ENCODE assay signal across 10 cellular contexts in genomic region chr3:45988100-45988761, GRCh38. TPM values are rescaled to one million over a fixed set of nuclear protein-coding genes. Genes with fewer than 3 reads are reported as not detected.
DNase-seq lines count a peak whose midpoint lies in the region; ATAC-seq and TF ChIP-seq lines count a peak whose summit lies in the region.
"Had no signal": no experiment of that assay in that cellular context is flagged by ENCODE, and none has a peak within 500 bp of the region (broad histone marks: within the 10 kb centered on the region; RNA-seq: fewer than 3 reads in every experiment).

No MANE protein-coding gene starts in this region.

- H3K36me3 ChIP-seq in ACC112 (ENCODE audit: insufficient read depth, low read length): 0 out of 2 replicates have a peak, but pooled peaks cover 3% of the 10 kb centered on the region

- H3K27me3 ChIP-seq in ACC112 (ENCODE audit: insufficient read depth, low read length) (no peaks in the 10 kb centered on the region), dorsolateral prefrontal cortex (no peaks in the 10 kb centered on the region)

- no peak for TF ChIP-seq CTCF in dorsolateral prefrontal cortex (IDR thresholded peaks at IDR 0.05 in 54 of 56, conservative IDR thresholded peaks at IDR 0.05 in 2 of 56; ENCODE audit: low read depth in 1 of 56, partially characterized antibody in 56 of 56)
- TF ChIP-seq CTCF in osteocyte (IDR thresholded peaks at IDR 0.05): no peak

- peak overlapping the region; percentile 16 for H3K27ac Mint-ChIP-seq in osteocyte (ENCODE audit: unreplicated experiment)

- H3K4me1 Mint-ChIP-seq in osteocyte (ENCODE audit: unreplicated experiment): peaks cover 26% of the 10 kb centered on the region

- no peaks in the 10 kb centered on the region for H3K9me3 Mint-ChIP-seq in osteocyte (ENCODE audit: unreplicated experiment)

- H3K36me3 Mint-ChIP-seq in osteocyte (ENCODE audit: unreplicated experiment): peaks cover 9% of the 10 kb centered on the region

- no peak overlapping the region for H3K4me3 Mint-ChIP-seq in osteocyte (ENCODE audit: unreplicated experiment)

- ATAC-seq in GM21447 (IDR thresholded peaks at IDR 0.05; ENCODE audit: unreplicated experiment) (no peak), GM21423 (IDR thresholded peaks at IDR 0.05; ENCODE audit: unreplicated experiment) (no peak)

- DNase-seq in NOMO-1 treated with DMSO at 0.1 percent for 48 hours (lab: John Stamatoyannopoulos, UW; ENCODE audit: unreplicated experiment): peak; percentile 75
- no peak for DNase-seq in dorsolateral prefrontal cortex
- DNase-seq in osteocyte (ENCODE audit: extremely low spot score, unreplicated experiment): no peak
- no peak for DNase-seq in GM03348 (ENCODE audit: low spot score)
- no peak for DNase-seq in DMS153 (lab: John Stamatoyannopoulos, UW)
- DNase-seq: Calu3, NCI-H1436 had no signal

- peak overlapping the region; percentile 55 for H3K27ac ChIP-seq in ACC112 (ENCODE audit: low read depth, low read length)
- peak overlapping the region in 58 of 59 donors; percentile 8 to 92 (median 80) for H3K27ac ChIP-seq in dorsolateral prefrontal cortex

- H3K79me2 ChIP-seq in ACC112 (ENCODE audit: control insufficient read depth, insufficient read depth, low read length, unreplicated experiment): peaks cover 35% of the 10 kb centered on the region

- H3K4me3 ChIP-seq in ACC112 (ENCODE audit: low read depth, low read length) (no peak overlapping the region), dorsolateral prefrontal cortex (peak overlapping the region in 8 of 59 donors; percentile 6 to 31 (median 20))

- peaks cover 45% of the 10 kb centered on the region for H3K4me1 ChIP-seq in ACC112 (ENCODE audit: control insufficient read depth, insufficient read depth, low read length, unreplicated experiment)

- no peak overlapping the region for H2AFZ ChIP-seq in ACC112 (ENCODE audit: low read length, unreplicated experiment)

- intact Hi-C loops in dorsolateral prefrontal cortex (cut with DNase I): no loop called here

- H3K27me3 Mint-ChIP-seq in osteocyte (ENCODE audit: unreplicated experiment): no peaks in the 10 kb centered on the region

RNA-seq across cellular contexts. Expression of gene FYCO1, which starts 7.4 kb away (rescaled TPM):
- 10 to 100 TPM in 110 of 120 experiments, 1 to 10 TPM in 10; 7.9 to 24.8 (median 13.3) TPM for total RNA-seq in dorsolateral prefrontal cortex
- 31.8 and 35.0 TPM in 2 replicates for total RNA-seq in osteocyte

RNA-seq across cellular contexts. Expression of gene XCR1, which starts 39.1 kb away (rescaled TPM):
- total RNA-seq in dorsolateral prefrontal cortex: under 1 TPM in 2 of 120 experiments, not detected in 118; 0.08 to 0.15 TPM
- not detected in 2 replicates for total RNA-seq in osteocyte
- total RNA-seq: Calu3 had no signal

RNA-seq across cellular contexts. Expression of gene CXCR6, which starts 45.0 kb away (rescaled TPM):
- 1 to 10 TPM in 1 of 120 experiments, under 1 TPM in 15, not detected in 104; 0.21 to 1.0 (median 0.45) TPM for total RNA-seq in dorsolateral prefrontal cortex
- not detected in 2 replicates for total RNA-seq in osteocyte
- total RNA-seq: Calu3 had no signal
